Comparison of ENCODE assay signal across 9 cellular contexts in the genomic region with DNA sequence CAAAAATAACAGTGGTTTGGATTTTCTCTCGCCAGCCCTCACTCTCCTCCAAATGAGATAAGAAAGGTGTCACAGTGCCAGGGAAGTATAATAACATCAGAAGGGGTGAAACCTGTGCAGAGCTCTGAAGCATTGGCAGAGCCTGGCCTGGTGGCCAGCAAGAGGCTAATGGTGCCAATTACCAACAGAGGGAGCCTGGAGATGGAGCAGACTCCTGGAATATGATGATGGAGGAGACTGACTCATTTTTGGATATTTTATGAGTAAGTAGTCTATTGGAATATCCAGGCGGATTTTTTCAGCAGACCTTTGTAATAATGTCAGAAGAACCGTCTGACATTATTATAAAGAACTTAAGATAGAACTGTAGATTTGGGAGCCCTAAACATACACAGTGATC.
DNase-seq lines count a peak whose midpoint lies in the region; ATAC-seq, FAIRE-seq and TF ChIP-seq lines count a peak whose summit lies in the region.
"Had no signal": no experiment of that assay in that cellular context is flagged by ENCODE, and none has a peak within 500 bp of the region (broad histone marks: within the 10 kb centered on the region; RNA-seq: fewer than 3 reads in every experiment).

No MANE protein-coding gene starts in this region.

- no peak overlapping the region for H3K4me2 ChIP-seq in H1 (ENCODE audit: insufficient read depth in 1 of 2, low read depth in 2 of 2, low read length in 2 of 2)

- TF ChIP-seq EP300 in H1 (IDR thresholded peaks at IDR 0.05; ENCODE audit: borderline replicate concordance in 1 of 2, low read depth in 2 of 2, low read length in 2 of 2): no peak

- H3K4me3 Mint-ChIP-seq in neural crest cell: no peak overlapping the region

- H3K27me3 ChIP-seq in H1 (replicated peaks in 1 of 4; ENCODE audit: control insufficient read depth in 3 of 4, extremely low read depth in 1 of 4, insufficient read depth in 3 of 4, low read length in 3 of 4): no peaks in the 10 kb centered on the region

- H3K36me3 Mint-ChIP-seq in neural crest cell (ENCODE audit: low read depth): no peaks in the 10 kb centered on the region

- no peaks in the 10 kb centered on the region for H3K79me1 ChIP-seq in H1 (ENCODE audit: low read depth, low read length)

- no peak overlapping the region for H2BK12ac ChIP-seq in H1 (ENCODE audit: low read depth, low read length)

- no peak overlapping the region for H3K4ac ChIP-seq in H1 (replicated peaks; ENCODE audit: insufficient read length, low read depth, low read length)

- H3K9me3 Mint-ChIP-seq in neural crest cell: peaks cover 2% of the 10 kb centered on the region

- no peaks in the 10 kb centered on the region for H3K79me2 ChIP-seq in H1 (ENCODE audit: control insufficient read depth in 1 of 2, insufficient read depth in 2 of 2, low read length in 2 of 2)

- H2BK5ac ChIP-seq in H1 (ENCODE audit: low read depth, low read length): no peak overlapping the region

- H3K18ac ChIP-seq in H1 (ENCODE audit: extremely low read depth, low read length): no peak overlapping the region

- H2BK15ac ChIP-seq in H1 (ENCODE audit: low read length): no peak overlapping the region

- no peak overlapping the region for H3K14ac ChIP-seq in H1 (ENCODE audit: insufficient read length)

- no peak overlapping the region for H2BK120ac ChIP-seq in H1 (replicated peaks; ENCODE audit: low read depth, low read length)

- no peak overlapping the region for H3K56ac ChIP-seq in H1 (replicated peaks; ENCODE audit: insufficient read length, low read depth, low read length)

- no peak overlapping the region for H2AFZ ChIP-seq in H1 (ENCODE audit: low read length)

- POLR2A ChIA-PET in H1 (lab: Charles Lee; ENCODE audit: partially characterized antibody): no interaction called here

- H4K5ac ChIP-seq in H1 (ENCODE audit: insufficient read length, low read depth, low read length): no peak overlapping the region

- no peak overlapping the region for H3K27ac ChIP-seq in H1 (ENCODE audit: low read depth, low read length)

- no peak overlapping the region for H4K91ac ChIP-seq in H1 (replicated peaks; ENCODE audit: insufficient read length, low read length)

- H3K36me3 ChIP-seq in H1 (ENCODE audit: control insufficient read depth in 2 of 4, insufficient read depth in 4 of 4, low read length in 3 of 4): no peaks in the 10 kb centered on the region

- H2BK20ac ChIP-seq in H1 (ENCODE audit: low read length): no peak overlapping the region

- no peaks in the 10 kb centered on the region for H3K27me3 Mint-ChIP-seq in neural crest cell (ENCODE audit: low read depth)

- H3K23me2 ChIP-seq in H1 (ENCODE audit: low read depth, low read length): no peaks in the 10 kb centered on the region

- no peak overlapping the region for H3K27ac Mint-ChIP-seq in neural crest cell (ENCODE audit: unreplicated experiment)

- no peak overlapping the region for H4K8ac ChIP-seq in H1 (ENCODE audit: extremely low read depth, insufficient read depth, low read length)

- ATAC-seq in HG02938 (IDR thresholded peaks at IDR 0.05; ENCODE audit: unreplicated experiment): no peak

- no peak overlapping the region for H3K23ac ChIP-seq in H1 (ENCODE audit: insufficient read length)

- no peak overlapping the region for H3K4me3 ChIP-seq in H1 (ENCODE audit: extremely low read depth in 1 of 4, insufficient read depth in 2 of 4, low read depth in 3 of 4, low read length in 4 of 4)

- H2AK5ac ChIP-seq in H1 (ENCODE audit: low read depth, low read length): no peak overlapping the region

- DNase-seq in DMS153 (lab: John Stamatoyannopoulos, UW) (peak; percentile 42), NCI-H526 treated with DMSO at 0.1 percent for 48 hours (lab: John Stamatoyannopoulos, UW) (peak; percentile 15), H1 (ENCODE audit: low read depth in 1 of 2, low spot score in 2 of 2) (no peak), neural crest cell (ENCODE audit: low read depth, low spot score) (no peak), T-helper 2 cell (no peak)
- no peak for DNase-seq in activated effector memory CD4-positive, alpha-beta T cell treated with anti-CD3 and anti-CD28 coated beads, Interleukin-2, amount 50 U/mL, for 16 hours
- DNase-seq in stimulated activated CD4-positive, alpha-beta T cell treated with anti-CD3 and anti-CD28 coated beads, Interleukin-4, amount 100 ng/mL, for 1 hour: no peak

- peak; percentile 22; a peak in 2 of 4 replicates for TF ChIP-seq RAD21 in H1 (IDR thresholded peaks at IDR 0.05 in 1 of 2, conservative IDR thresholded peaks at IDR 0.05 in 1 of 2; ENCODE audit: low read depth in 2 of 2, low read length in 2 of 2)

- 77% methylated on average over 3 of the region's 3 CpGs; no CpG with 5 or more reads in 1 of the 2 experiments for WGBS in H1 (ENCODE audit: extremely low coverage in 1 of 2, insufficient coverage in 1 of 2, insufficient read length in 1 of 2, insufficient replicate concordance in 2 of 2, low coverage in 1 of 2, low lambda C conversion rate in 2 of 2, missing lambda C conversion rate in 1 of 2), 2 experiments

- H3K9ac ChIP-seq in H1 (replicated peaks in 1 of 4; ENCODE audit: extremely low read depth in 1 of 4, low read depth in 3 of 4, low read length in 3 of 4): no peak overlapping the region

- TF ChIP-seq CTCF in H1 (IDR thresholded peaks at IDR 0.05; ENCODE audit: control extremely low read depth in 1 of 3, insufficient read depth in 1 of 3, low read depth in 1 of 3, low read length in 3 of 3) (peak; percentile 1 to 18 (median 17); a peak in 2 of 4 replicates), neural crest cell (conservative IDR thresholded peaks at IDR 0.05) (peak; percentile 36)

- no peak for FAIRE-seq in H1 (lab: Jason Lieb, UNC)
- FAIRE-seq: colon had no signal

- H4K20me1 ChIP-seq in H1 (replicated peaks in 1 of 2; ENCODE audit: control insufficient read depth in 1 of 2, insufficient read depth in 2 of 2, low read length in 2 of 2): no peaks in the 10 kb centered on the region

- CTCF ChIA-PET in H1 (lab: Charles Lee; ENCODE audit: partially characterized antibody): interaction anchor here (0.7 to 1.8 kb wide), 2 partner anchors 14 to 16 kb away, joined by 3 read pairs; no protein-coding TSS in a partner anchor

- peaks cover 14% of the 10 kb centered on the region for H3K4me1 Mint-ChIP-seq in neural crest cell

- H3K9me3 ChIP-seq in H1 (ENCODE audit: insufficient read depth in 2 of 2, low read depth in 1 of 2, low read length in 1 of 2): no peaks in the 10 kb centered on the region

- TF ChIP-seq POLR2A in H1 (IDR thresholded peaks at IDR 0.05; ENCODE audit: control extremely low read depth in 1 of 2, low read depth in 2 of 2, low read length in 2 of 2): no peak

- H3K4me1 ChIP-seq in H1 (replicated peaks in 1 of 4; ENCODE audit: control insufficient read depth in 3 of 4, insufficient read depth in 4 of 4, low read length in 3 of 4): peaks cover 0 to 3% (median 0%) of the 10 kb centered on the region in 4 experiments; a peak in 1 of 7 replicates

TF ChIP-seq in H1, 55 proteins besides CTCF, POLR2A, EP300 and RAD21:
- no peak for TF ChIP-seq RNF2 (IDR thresholded peaks at IDR 0.05; ENCODE audit: borderline replicate concordance, low read depth, low read length, missing control alignments, poor library complexity, severe bottlenecking)
- TF ChIP-seq, protein P1, sequence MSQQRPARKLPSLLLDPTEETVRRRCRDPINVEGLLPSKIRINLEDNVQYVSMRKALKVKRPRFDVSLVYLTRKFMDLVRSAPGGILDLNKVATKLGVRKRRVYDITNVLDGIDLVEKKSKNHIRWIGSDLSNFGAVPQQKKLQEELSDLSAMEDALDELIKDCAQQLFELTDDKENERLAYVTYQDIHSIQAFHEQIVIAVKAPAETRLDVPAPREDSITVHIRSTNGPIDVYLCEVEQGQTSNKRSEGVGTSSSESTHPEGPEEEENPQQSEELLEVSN (IDR thresholded peaks at IDR 0.05): no peak

Comparison
In these comparisons a context has a peak if more than half of its experiments do, and no peak if none do; other contexts are left out.
1. DNase-seq: peak in DMS153 (single experiment) and NCI-H526 treated with DMSO at 0.1 percent for 48 hours (single experiment); none in H1 (0 of 2), neural crest cell (single experiment), activated effector memory CD4-positive, alpha-beta T cell treated with anti-CD3 and anti-CD28 coated beads, Interleukin-2, amount 50 U/mL, for 16 hours (single experiment), T-helper 2 cell (0 of 5) and stimulated activated CD4-positive, alpha-beta T cell treated with anti-CD3 and anti-CD28 coated beads, Interleukin-4, amount 100 ng/mL, for 1 hour (single experiment).